ENCODE assay signal across 23 cellular contexts in the genomic region with DNA sequence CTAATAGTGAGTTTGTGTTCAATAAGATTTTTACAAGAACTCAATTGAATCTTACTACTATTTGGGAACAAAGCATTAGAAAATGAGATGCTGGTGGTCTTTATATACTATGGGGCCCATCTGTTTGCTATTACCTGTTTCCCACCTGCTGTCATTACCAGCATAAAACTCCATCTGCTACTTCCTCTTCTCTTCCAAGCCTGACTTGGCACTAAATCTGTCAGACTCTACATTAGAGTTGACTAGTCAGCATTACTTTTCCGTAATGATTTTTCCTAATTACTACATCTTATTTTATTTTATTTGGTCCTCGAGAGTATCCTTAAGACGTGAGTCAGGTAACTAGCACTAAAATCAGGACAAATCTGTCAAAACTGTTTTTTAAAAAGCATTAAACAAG.
DNase-seq lines count a peak whose midpoint lies in the region; ATAC-seq lines count a peak whose summit lies in the region.
"Had no signal": no experiment of that assay in that cellular context is flagged by ENCODE, and none has a peak within 500 bp of the region (broad histone marks: within the 10 kb centered on the region; RNA-seq: fewer than 3 reads in every experiment).

No MANE protein-coding gene starts in this region.

- DNase-seq in DMS 273 (lab: John Stamatoyannopoulos, UW; ENCODE audit: unreplicated experiment) (peak; percentile 64), DMS53 treated with DMSO at 0.1 percent for 48 hours (lab: John Stamatoyannopoulos, UW; ENCODE audit: unreplicated experiment) (peak; percentile 41), NCI-H2171 treated with DMSO at 0.1 percent for 48 hours (lab: John Stamatoyannopoulos, UW) (peak; percentile 98), SHP77 treated with DMSO at 0.1 percent for 48 hours (lab: John Stamatoyannopoulos, UW) (peak; percentile 42), NCI-H2196 (lab: John Stamatoyannopoulos, UW; ENCODE audit: unreplicated experiment) (no peak), 8988T (no peak)
- DNase-seq: activated CD4-positive, alpha-beta T cell treated with anti-CD3 and anti-CD28 coated beads for 36 hours; activated CD8-positive, alpha-beta T cell treated with anti-CD3 and anti-CD28 coated beads, Interleukin-2, amount 10 ng/mL, durations not matched to agents 7 days and 5 days; activated naive CD4-positive, alpha-beta T cell treated with anti-CD3 and anti-CD28 coated beads for 36 hours; effector memory CD8-positive, alpha-beta T cell; GOT3; KG1; MG63; NCI-H1436 treated with DMSO at 0.1 percent for 48 hours; nephron progenitor cell; ovary; retina; stimulated activated naive B cell treated with anti-CD40 and anti-IgM and Interleukin-4, amounts not matched to agents 10 μg/mL and 1 μg/mL and 100 μg/mL, for 72 hours; substantia nigra; T-helper 9 cell; trophoblast cell had no signal

- ATAC-seq in GM19452 (IDR thresholded peaks at IDR 0.05; ENCODE audit: unreplicated experiment): no peak
- ATAC-seq: activated CD4-positive, alpha-beta T cell treated with anti-CD3 and anti-CD28 coated beads for 36 hours; activated CD8-positive, alpha-beta T cell treated with anti-CD3 and anti-CD28 coated beads, Interleukin-2, amount 10 ng/mL, durations not matched to agents 7 days and 5 days; effector memory CD8-positive, alpha-beta T cell; left lobe of liver; stimulated activated naive B cell treated with anti-CD40 and anti-IgM and Interleukin-4, amounts not matched to agents 10 μg/mL and 1 μg/mL and 100 μg/mL, for 72 hours had no signal

Comparison
In these comparisons a context has a peak if more than half of its experiments do, and no peak if none do; other contexts are left out.
1. DNase-seq: peak in DMS 273 (single experiment), DMS53 treated with DMSO at 0.1 percent for 48 hours (single experiment), NCI-H2171 treated with DMSO at 0.1 percent for 48 hours (single experiment) and SHP77 treated with DMSO at 0.1 percent for 48 hours (single experiment); none in NCI-H2196 (single experiment) and 8988T (single experiment).